13 cellular contexts compared by ENCODE assay signal in genomic region chr6:17470953-17471335, GRCh38.
DNase-seq lines count a peak whose midpoint lies in the region; ATAC-seq, FAIRE-seq and TF ChIP-seq lines count a peak whose summit lies in the region.
"Had no signal": no experiment of that assay in that cellular context is flagged by ENCODE, and none has a peak within 500 bp of the region (broad histone marks: within the 10 kb centered on the region; RNA-seq: fewer than 3 reads in every experiment).

No MANE protein-coding gene starts in this region.

- H3K9me3 ChIP-seq in HEK293 (ENCODE audit: control insufficient read depth, insufficient read depth, low read depth, low read length) (no peaks in the 10 kb centered on the region), stomach smooth muscle (ENCODE audit: control insufficient read depth in 2 of 2, low read length in 2 of 2) (no peaks in the 10 kb centered on the region), small intestine (ENCODE audit: control insufficient read depth, low read depth) (no peaks in the 10 kb centered on the region)

- no peak overlapping the region for H3K27ac ChIP-seq in HEK293 (ENCODE audit: extremely low read depth, low read depth, low read length)
- H3K27ac ChIP-seq in stomach smooth muscle (ENCODE audit: low read length) = peak overlapping the region; percentile 92
- no peak overlapping the region for H3K27ac ChIP-seq in small intestine (ENCODE audit: low read depth in 1 of 2, low read length in 1 of 2)

- no peak overlapping the region for H3K9ac ChIP-seq in stomach smooth muscle (ENCODE audit: low read length in 2 of 2)

- H3K4me3 ChIP-seq in HEK293 (ENCODE audit: low read depth, low read length) (no peak overlapping the region), stomach smooth muscle (ENCODE audit: low read length in 2 of 2) (no peak overlapping the region), small intestine (ENCODE audit: low read depth in 1 of 2, low read length in 2 of 2) (no peak overlapping the region)

- ATAC-seq in left colon (peak; percentile 10), GM21390 (IDR thresholded peaks at IDR 0.05; ENCODE audit: unreplicated experiment) (no peak), HG03520 (IDR thresholded peaks at IDR 0.05; ENCODE audit: unreplicated experiment) (no peak), HG03378 (IDR thresholded peaks at IDR 0.05; ENCODE audit: unreplicated experiment) (no peak)
- ATAC-seq: natural killer cell, T-helper 17 cell had no signal

- intact Hi-C loops in left colon (cut with DNase I, micrococcal nuclease) = no loop called here

- TF ChIP-seq CTCF in HEK293 (tag by site-specific recombination; IDR thresholded peaks at IDR 0.05) = no peak

- 65 to 78% (median 77%) methylated on average over 3 of the region's 3 CpGs for WGBS in small intestine, 3 donors

- DNase-seq in astrocyte of the hippocampus (ENCODE audit: low read depth, low spot score) (peak; percentile 45), left colon (no peak), small intestine (no peak)
- DNase-seq: effector CD8-positive, alpha-beta T cell; natural killer cell; NCI-H2029 treated with DMSO at 0.1 percent for 48 hours; stimulated activated CD4-positive, alpha-beta T cell treated with anti-CD3 and anti-CD28 coated beads, Interleukin-15, amount 100 ng/mL, for 24 hours; T-helper 17 cell had no signal

- no peak for FAIRE-seq in small intestine (lab: Jason Lieb, UNC)

- H3K36me3 ChIP-seq in HEK293 (ENCODE audit: control insufficient read depth in 2 of 2, insufficient read depth in 1 of 2, low read length in 2 of 2) (peaks cover 0 to 3% of the 10 kb centered on the region in 2 experiments; a peak in 1 of 3 replicates), stomach smooth muscle (ENCODE audit: control insufficient read depth in 2 of 2, insufficient read depth in 2 of 2, low read length in 2 of 2) (peaks cover 0 to 5% of the 10 kb centered on the region in 2 donors), small intestine (ENCODE audit: control insufficient read depth in 2 of 2, insufficient read depth in 2 of 2, low read length in 2 of 2) (no peaks in the 10 kb centered on the region)

- H3K4me1 ChIP-seq in HEK293 (ENCODE audit: control insufficient read depth, insufficient read depth, low read length) (peaks cover 27% of the 10 kb centered on the region), stomach smooth muscle (ENCODE audit: control insufficient read depth, insufficient read depth, low read length) (peaks cover 25% of the 10 kb centered on the region), small intestine (ENCODE audit: control insufficient read depth in 2 of 2, insufficient read depth in 1 of 2, low read depth in 1 of 2, low read length in 1 of 2) (peaks cover 4 to 5% of the 10 kb centered on the region in 2 donors)

- CTCF ChIA-PET in HEK293 (lab: Yijun Ruan, JAX) = interaction anchor here (0.6 kb wide), 1 partner anchor 78 kb away, joined by 5 read pairs; the partner anchor contains the start of gene CAP2

- POLR2A ChIA-PET in HEK293 (lab: Yijun Ruan, JAX) = interaction anchor here (0.7 kb wide), 1 partner anchor 170 kb away, joined by 3 read pairs; no protein-coding TSS in a partner anchor

- H3K27me3 ChIP-seq in stomach smooth muscle (ENCODE audit: control insufficient read depth in 1 of 2, insufficient read depth in 2 of 2, low read length in 2 of 2) = no peaks in the 10 kb centered on the region
- H3K27me3 ChIP-seq in small intestine (ENCODE audit: control insufficient read depth in 2 of 2, insufficient read depth in 2 of 2, low read length in 2 of 2) = no peaks in the 10 kb centered on the region

TF ChIP-seq in HEK293, 187 proteins besides CTCF, POLR2A, EP300 and RAD21:
- TF ChIP-seq SETDB1 (IDR thresholded peaks at IDR 0.05; ENCODE audit: insufficient read length, low read length) (no peak), ZBTB17 (tag by site-specific recombination; IDR thresholded peaks at IDR 0.05) (peak; percentile 45; the same call in 1 of the 2 replicates), TRIM28 (IDR thresholded peaks at IDR 0.05; ENCODE audit: borderline replicate concordance, low read length) (no peak)
